In genomic region chr6:27311806-27312145, GRCh38 we compare ENCODE assay signal across 9 cellular contexts. TPM values are rescaled to one million over a fixed set of nuclear protein-coding genes. Genes with fewer than 3 reads are reported as not detected.
DNase-seq lines count a peak whose midpoint lies in the region; ATAC-seq and TF ChIP-seq lines count a peak whose summit lies in the region.
"Had no signal": no experiment of that assay in that cellular context is flagged by ENCODE, and none has a peak within 500 bp of the region (broad histone marks: within the 10 kb centered on the region; RNA-seq: fewer than 3 reads in every experiment).

No MANE protein-coding gene starts in this region.

- peaks cover 6% of the 10 kb centered on the region for H3K4me1 Mint-ChIP-seq in GM23338
- peaks cover 5% of the 10 kb centered on the region for H3K4me1 Mint-ChIP-seq in activated CD8-positive, alpha-beta T cell treated with anti-CD3 and anti-CD28 coated beads for 36 hours (ENCODE audit: low read depth)

- intact Hi-C loops in activated CD8-positive, alpha-beta T cell treated with anti-CD3 and anti-CD28 coated beads for 36 hours (cut with micrococcal nuclease) = loop anchor here (5.0 to 10.0 kb wide), 2 partner anchors 124 to 293 kb away; no protein-coding TSS in a partner anchor
- intact Hi-C loops in gastrocnemius medialis (cut with DNase I; ENCODE audit: low total_unique reads) = no loop called here

- POLR2A ChIA-PET in activated CD8-positive, alpha-beta T cell treated with anti-CD3 and anti-CD28 coated beads for 36 hours (lab: Charles Lee) = interaction anchor here (0.9 to 1.2 kb wide), 2 partner anchors 60 to 77 kb away, joined by 3 read pairs; partner anchors contain the start of gene ZNF391

- H3K79me2 ChIP-seq in GM23338 (replicated peaks; ENCODE audit: insufficient read depth) = no peaks in the 10 kb centered on the region

- H3K9me2 ChIP-seq in GM23338 (ENCODE audit: insufficient read depth) = no peaks in the 10 kb centered on the region

- H3K36me3 ChIP-seq in GM23338 (ENCODE audit: insufficient read depth) (no peaks in the 10 kb centered on the region), right atrium auricular region (no peaks in the 10 kb centered on the region), gastrocnemius medialis (no peaks in the 10 kb centered on the region)

- H3K4me3 ChIP-seq in GM23338 (peak overlapping the region; percentile 85), right atrium auricular region (peak overlapping the region; percentile 28 to 44), gastrocnemius medialis (peak overlapping the region in 3 of 4 donors; percentile 36 to 38 (median 37))

- DNase-seq in GM23338 (ENCODE audit: low spot score) (peak; percentile 70), right atrium auricular region (ENCODE audit: low spot score) (no peak), gastrocnemius medialis (no peak), NCI-H446 treated with DMSO at 0.1 percent for 48 hours (lab: John Stamatoyannopoulos, UW) (no peak), superior temporal gyrus (ENCODE audit: extremely low spot score) (no peak)
- DNase-seq in activated CD8-positive, alpha-beta T cell treated with anti-CD3 and anti-CD28 coated beads for 36 hours = no peak
- DNase-seq: NCI-H1930 had no signal

- in situ Hi-C loops in gastrocnemius medialis (cut with MboI; ENCODE audit: low sequenced_read_pairs in 4 of 4) = no loop called here

- peak overlapping the region; percentile 91 for H3K4me3 Mint-ChIP-seq in GM23338
- peak overlapping the region; percentile 75 for H3K4me3 Mint-ChIP-seq in activated CD8-positive, alpha-beta T cell treated with anti-CD3 and anti-CD28 coated beads for 36 hours

- H3K9me3 Mint-ChIP-seq in GM23338 = no peaks in the 10 kb centered on the region; the same call in 1 of the 3 replicates
- H3K9me3 Mint-ChIP-seq in activated CD8-positive, alpha-beta T cell treated with anti-CD3 and anti-CD28 coated beads for 36 hours = no peaks in the 10 kb centered on the region

- H3K4me1 ChIP-seq in GM23338 (ENCODE audit: insufficient read depth) (no peaks in the 10 kb centered on the region), right atrium auricular region (peaks cover 0 to 12% of the 10 kb centered on the region in 2 donors), gastrocnemius medialis (peaks cover 0 to 6% of the 10 kb centered on the region in 2 donors)

- H3K27me3 Mint-ChIP-seq in GM23338 (ENCODE audit: insufficient read depth, low read depth, poor library complexity) = peaks cover 45% of the 10 kb centered on the region
- H3K27me3 Mint-ChIP-seq in activated CD8-positive, alpha-beta T cell treated with anti-CD3 and anti-CD28 coated beads for 36 hours = peaks cover 61% of the 10 kb centered on the region

- H3F3A ChIP-seq in GM23338 (replicated peaks; ENCODE audit: low read depth) = no peaks in the 10 kb centered on the region

- no peak for TF ChIP-seq POLR2A in gastrocnemius medialis (IDR thresholded peaks at IDR 0.05)

- TF ChIP-seq CTCF in GM23338 (conservative IDR thresholded peaks at IDR 0.05; ENCODE audit: low read depth in 2 of 2) (no peak), right atrium auricular region (IDR thresholded peaks at IDR 0.05) (no peak), gastrocnemius medialis (IDR thresholded peaks at IDR 0.05 in 4 of 5, conservative IDR thresholded peaks at IDR 0.05 in 1 of 5) (no peak)
- no peak for TF ChIP-seq CTCF in activated CD8-positive, alpha-beta T cell treated with anti-CD3 and anti-CD28 coated beads for 36 hours (IDR thresholded peaks at IDR 0.05)

- ATAC-seq in GM23338 (peak; percentile 59), gastrocnemius medialis (no peak), HG03097 (IDR thresholded peaks at IDR 0.05; ENCODE audit: low FRiP score, unreplicated experiment) (no peak)
- no peak for ATAC-seq in activated CD8-positive, alpha-beta T cell treated with anti-CD3 and anti-CD28 coated beads for 36 hours

- no peak overlapping the region for H3K27ac ChIP-seq in GM23338 (ENCODE audit: low read depth)
- no peak overlapping the region for H3K27ac ChIP-seq in right atrium auricular region
- no peak overlapping the region for H3K27ac ChIP-seq in gastrocnemius medialis
- H3K27ac ChIP-seq: epithelial cell of prostate had no signal

- H3K27me3 ChIP-seq in GM23338 (ENCODE audit: insufficient read depth) (peaks cover 57% of the 10 kb centered on the region), right atrium auricular region (peaks cover 9% of the 10 kb centered on the region in 2 donors), gastrocnemius medialis (peaks cover 46 to 49% (median 47%) of the 10 kb centered on the region in 3 donors)

- H3K27ac Mint-ChIP-seq in GM23338 = no peak overlapping the region
- no peak overlapping the region for H3K27ac Mint-ChIP-seq in activated CD8-positive, alpha-beta T cell treated with anti-CD3 and anti-CD28 coated beads for 36 hours

- peak overlapping the region; percentile 92 for H3K4me2 ChIP-seq in GM23338

- H4K20me1 ChIP-seq in GM23338 (replicated peaks; ENCODE audit: insufficient read depth) = no peaks in the 10 kb centered on the region

- CTCF ChIA-PET in activated CD8-positive, alpha-beta T cell treated with anti-CD3 and anti-CD28 coated beads for 36 hours (lab: Charles Lee) = interaction anchor here (0.9 to 1.8 kb wide), 11 partner anchors 8 to 478 kb away, joined by 3 to 7 read pairs (median 4); no protein-coding TSS in a partner anchor

- H3K9me3 ChIP-seq in right atrium auricular region (no peaks in the 10 kb centered on the region), gastrocnemius medialis (no peaks in the 10 kb centered on the region)

- peak overlapping the region; percentile 100 for H2AFZ ChIP-seq in GM23338

- no peaks in the 10 kb centered on the region; the same call in 2 of the 3 replicates for H3K36me3 Mint-ChIP-seq in GM23338 (ENCODE audit: low read depth)
- no peaks in the 10 kb centered on the region for H3K36me3 Mint-ChIP-seq in activated CD8-positive, alpha-beta T cell treated with anti-CD3 and anti-CD28 coated beads for 36 hours (ENCODE audit: low read depth)

TF ChIP-seq in GM23338, 12 proteins besides CTCF, POLR2A, EP300 and RAD21 (continues in another document):
- no peak for TF ChIP-seq ETS1 (IDR thresholded peaks at IDR 0.05)
- TF ChIP-seq NANOG (IDR thresholded peaks at IDR 0.05; ENCODE audit: borderline replicate concordance) = no peak
- no peak for TF ChIP-seq CREB1 (CRISPR knock-in tag; IDR thresholded peaks at IDR 0.05; ENCODE audit: low read depth)
- no peak for TF ChIP-seq EZH2phosphoT487 (IDR thresholded peaks at IDR 0.05; ENCODE audit: unreplicated experiment)
- TF ChIP-seq REST (IDR thresholded peaks at IDR 0.05; ENCODE audit: unreplicated experiment) = no peak
- no peak for TF ChIP-seq ZNF114 (CRISPR knock-in tag; IDR thresholded peaks at IDR 0.05)
- no peak for TF ChIP-seq ZNF331 (CRISPR knock-in tag; IDR thresholded peaks at IDR 0.05; ENCODE audit: low read depth)
- TF ChIP-seq EZH2 (IDR thresholded peaks at IDR 0.05; ENCODE audit: low read depth, unreplicated experiment) = no peak

RNA-seq across cellular contexts. Expression of gene POM121L2, which starts 0.3 kb away (rescaled TPM):
- 0.07 TPM in 1 of 2 replicates, not detected in the other for total RNA-seq in GM23338 (2014; rRNA removed; shearing (Covaris generic))
- 0.13 TPM in 1 of 2 replicates, not detected in the other for polyA plus RNA-seq in GM23338 (2016; fragmentation: Nextera tagmentation; extraction: Ambion mirVana)
- not detected for total RNA-seq in activated CD8-positive, alpha-beta T cell treated with anti-CD3 and anti-CD28 coated beads for 36 hours
- total RNA-seq in right atrium auricular region (not detected), gastrocnemius medialis (not detected)
